ENCODE assay signal across 12 cellular contexts in the genomic region with DNA sequence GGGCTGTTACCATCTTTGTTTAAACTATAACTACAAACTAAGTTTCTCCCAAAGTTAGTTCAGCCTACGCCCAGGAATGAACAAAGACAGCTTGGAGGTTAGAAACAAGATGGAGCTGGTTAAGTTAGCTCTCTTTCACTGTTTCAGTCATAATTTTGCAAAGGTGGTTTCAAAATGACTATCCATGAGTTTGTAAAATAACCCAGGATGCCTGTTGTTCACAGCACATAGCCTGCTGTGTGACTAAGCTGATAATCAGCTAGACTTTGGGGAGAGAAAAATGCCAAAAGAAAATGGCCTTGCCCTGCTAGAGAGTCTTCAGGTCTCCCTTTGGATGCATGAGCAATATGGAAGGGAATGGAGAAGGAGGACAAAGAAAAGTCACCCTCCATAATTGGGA. TPM values are rescaled to one million over a fixed set of nuclear protein-coding genes. Genes with fewer than 3 reads are reported as not detected.
A peak's percentile ranks its signal among the peaks of the same experiment; 100 is the strongest.
DNase-seq lines count a peak whose midpoint lies in the region; ATAC-seq, FAIRE-seq and TF ChIP-seq lines count a peak whose summit lies in the region.
"Not testable (repeated sequence)": the region's sequence is repeated elsewhere in the genome, so short reads cannot be mapped to it uniquely, and the experiment has no call there.
"Had no signal": no experiment of that assay in that cellular context is flagged by ENCODE, and none has a peak within 500 bp of the region (broad histone marks: within the 10 kb centered on the region; RNA-seq: fewer than 3 reads in every experiment).

No MANE protein-coding gene starts in this region.

- H3K79me2 ChIP-seq in GM12878 (ENCODE audit: control insufficient read depth, insufficient read depth, low read length) = not testable (repeated sequence)

- FAIRE-seq in GM12878 (lab: Jason Lieb, UNC) = peak; percentile 79

- not testable (repeated sequence) for BruUV-seq in GM12878 (replicated peaks; lab: Mats Ljungman, UMichigan)

- intact Hi-C loops in GM12878 (cut with micrococcal nuclease; ENCODE audit: unreplicated experiment) = not testable (repeated sequence)

- not testable (repeated sequence) for H3K27me3 ChIP-seq in GM12878 (replicated peaks in 1 of 2; ENCODE audit: control insufficient read depth in 2 of 2, insufficient read depth in 2 of 2, low read length in 1 of 2)

- not testable (repeated sequence) for H3K4me1 ChIP-seq in GM12878 (ENCODE audit: control insufficient read depth, insufficient read depth, low read length)

- H3K36me3 ChIP-seq in GM12878 (ENCODE audit: control insufficient read depth in 2 of 2, insufficient read depth in 2 of 2, low read length in 1 of 2) = not testable (repeated sequence)

- TF ChIP-seq EP300 in GM12878 (IDR thresholded peaks at IDR 0.05; ENCODE audit: borderline replicate concordance in 1 of 2, control insufficient read depth in 1 of 2, low read depth in 2 of 2, low read length in 2 of 2) = not testable (repeated sequence)

- RAD21 ChIA-PET in GM12878 (lab: Charles Lee; ENCODE audit: unreplicated experiment) = not testable (repeated sequence)

- TF ChIP-seq POLR2A in GM12878 (IDR thresholded peaks at IDR 0.05; ENCODE audit: low read depth, low read length) = not testable (repeated sequence)

- H3K9me3 ChIP-seq in GM12878 (replicated peaks; ENCODE audit: control insufficient read depth, insufficient read depth, low read length) = not testable (repeated sequence)

- in situ Hi-C loops in GM12878 (cut with MboI) = loop anchor here (25.0 kb wide), 1 partner anchor 696 kb away; no protein-coding TSS in a partner anchor

- not testable (repeated sequence) for H3K27ac ChIP-seq in GM12878 (ENCODE audit: control insufficient read depth, insufficient read depth)

- 8% methylated on average over 1 of the region's 1 CpG for WGBS in GM12878 (ENCODE audit: insufficient coverage, insufficient replicate concordance, low lambda C conversion rate, missing lambda C conversion rate)

- CTCF ChIA-PET in GM12878 (lab: Yijun Ruan, JAX) = not testable (repeated sequence)

- not testable (repeated sequence) for H2AFZ ChIP-seq in GM12878 (ENCODE audit: control insufficient read depth, low read depth, low read length)

- not testable (repeated sequence) for TF ChIP-seq RAD21 in GM12878 (IDR thresholded peaks at IDR 0.05; ENCODE audit: insufficient read depth, low read depth, low read length)

- peak; percentile 19 for DNase-seq in EH (ENCODE audit: low read depth)
- DNase-seq in GM12878 (ENCODE audit: low read depth, low spot score) = not testable (repeated sequence)

- not testable (repeated sequence) for H3K9ac ChIP-seq in GM12878 (ENCODE audit: control insufficient read depth, insufficient read depth, low read length)

- H4K20me1 ChIP-seq in GM12878 (ENCODE audit: control insufficient read depth, insufficient read depth) = not testable (repeated sequence)

- H3K4me2 ChIP-seq in GM12878 (ENCODE audit: control insufficient read depth, insufficient read depth) = 0 out of 2 replicates have a peak overlapping the region, but pooled peaks have one; percentile 25

- SMC1A ChIA-PET in GM12878 (lab: Charles Lee; ENCODE audit: uncharacterized antibody, unreplicated experiment) = interaction anchor here (0.6 kb wide), 1 partner anchor 505 kb away, joined by 3 read pairs; no protein-coding TSS in a partner anchor

- H3K4me3 ChIP-seq in GM12878 = not testable (repeated sequence)

- not testable (repeated sequence) for TF ChIP-seq CTCF in GM12878 (IDR thresholded peaks at IDR 0.05 in 2 of 3, conservative IDR thresholded peaks at IDR 0.05 in 1 of 3; ENCODE audit: control insufficient read depth in 2 of 3, extremely low read depth in 1 of 3, insufficient read depth in 1 of 3, low read depth in 3 of 3, low read length in 3 of 3)

- POLR2A ChIA-PET in GM12878 (lab: Charles Lee) = not testable (repeated sequence)

- ATAC-seq in GM18868 (IDR thresholded peaks at IDR 0.05; ENCODE audit: unreplicated experiment) (peak; percentile 97), GM19463 (IDR thresholded peaks at IDR 0.05; ENCODE audit: unreplicated experiment) (peak; percentile 92), GM21737 (IDR thresholded peaks at IDR 0.05; ENCODE audit: unreplicated experiment) (peak; percentile 86), HG02884 (IDR thresholded peaks at IDR 0.05; ENCODE audit: unreplicated experiment) (peak; percentile 98), HG03159 (IDR thresholded peaks at IDR 0.05; ENCODE audit: unreplicated experiment) (peak; percentile 93), HG03571 (IDR thresholded peaks at IDR 0.05; ENCODE audit: unreplicated experiment) (peak; percentile 82), GM12878 (peak; percentile 93)

TF ChIP-seq in GM12878, 131 proteins besides CTCF, POLR2A, EP300 and RAD21:
- TF ChIP-seq JUND (IDR thresholded peaks at IDR 0.05; ENCODE audit: low read depth, low read length) = 0 out of 2 replicates have a peak, but pooled peaks have one; percentile 33
- 0 out of 4 replicates have a peak, but pooled peaks of 1 of the 2 experiments have one; percentile 20 for TF ChIP-seq IKZF2 (IDR thresholded peaks at IDR 0.05)
- peak; percentile 86 for TF ChIP-seq JUNB (IDR thresholded peaks at IDR 0.05)
- TF ChIP-seq IRF4 (IDR thresholded peaks at IDR 0.05; ENCODE audit: low read depth, low read length) = peak; percentile 78

RNA-seq across cellular contexts. Expression of gene SFTPA2, which starts 19.3 kb away (rescaled TPM):
- 0.29 and 0.52 TPM in 2 replicates for total RNA-seq in GM12878 (2013; cell fraction: nucleolus; rRNA removed)
- total RNA-seq in GM12878 (2014; rRNA removed) (not detected in 2 replicates), GM12878 (2014; rRNA removed; fragmentation: Illumina TruSeq; extraction: Trizol) (not detected in 2 replicates), GM12878 (2021) (3.4 and 4.2 TPM in 2 replicates)
- polyA plus RNA-seq in GM12878 (2011; ENCODE audit: low read depth) = not detected
- polyA plus RNA-seq in GM12878 (2011; rRNA removed) (0.03 TPM in 1 of 2 replicates, not detected in the other), GM12878 (2014; fragmentation: Illumina TruSeq; extraction: Trizol) (not detected in 2 replicates), GM12878 (2014; fragmentation: Nextera tagmentation; extraction: Ambion mirVana) (not detected), GM12878 (2014; rRNA removed) (not detected in 2 replicates), GM12878 (2016; fragmentation: Nextera tagmentation; extraction: Ambion mirVana) (not detected)
- not detected in 2 replicates for polyA plus RNA-seq in GM12878 (2011; cell fraction: cytosol; rRNA removed)
- polyA plus RNA-seq in GM12878 (2011; cell fraction: nucleus; rRNA removed) = not detected in 2 replicates
- 0.04 TPM in 1 of 2 replicates, not detected in the other for polyA plus RNA-seq in GM12878 (2012)
- polyA minus RNA-seq in GM12878 (2011; rRNA and poly(A)+ RNA removed) = not detected in 2 replicates
- polyA minus RNA-seq in GM12878 (2011; cell fraction: cytosol; rRNA and poly(A)+ RNA removed) = not detected in 2 replicates
- not detected in 2 replicates for polyA minus RNA-seq in GM12878 (2011; cell fraction: nucleus; rRNA and poly(A)+ RNA removed)
- total RNA-seq: fibroblast of villous mesenchyme, lower leg skin, pulmonary artery endothelial cell had no signal
- polyA plus RNA-seq: cardiac muscle cell had no signal

RNA-seq across cellular contexts. Expression of gene EIF5AL1, which starts 28.6 kb away (rescaled TPM):
- not detected in 2 replicates for total RNA-seq in GM12878 (2013; cell fraction: nucleolus; rRNA removed)
- total RNA-seq in GM12878 (2014; rRNA removed) (0.45 and 0.71 TPM in 2 replicates), GM12878 (2014; rRNA removed; fragmentation: Illumina TruSeq; extraction: Trizol) (0.09 and 0.22 TPM in 2 replicates), GM12878 (2021) (0.08 and 0.26 TPM in 2 replicates)
- 0.84 TPM for polyA plus RNA-seq in GM12878 (2011; ENCODE audit: low read depth)
- polyA plus RNA-seq in GM12878 (2011; rRNA removed) (1.2 and 1.3 TPM in 2 replicates), GM12878 (2014; fragmentation: Illumina TruSeq; extraction: Trizol) (1.7 and 3.3 TPM in 2 replicates), GM12878 (2014; fragmentation: Nextera tagmentation; extraction: Ambion mirVana) (under 1 TPM in 1 of 2 experiments, not detected in 1; 0.02 TPM), GM12878 (2014; rRNA removed) (0.29 and 0.46 TPM in 2 replicates), GM12878 (2016; fragmentation: Nextera tagmentation; extraction: Ambion mirVana) (1 to 10 TPM; 6.5 to 8.3 TPM)
- polyA plus RNA-seq in GM12878 (2011; cell fraction: cytosol; rRNA removed) = 0.85 and 2.0 TPM in 2 replicates
- 0.44 and 0.51 TPM in 2 replicates for polyA plus RNA-seq in GM12878 (2011; cell fraction: nucleus; rRNA removed)
- 1.1 and 1.2 TPM in 2 replicates for polyA plus RNA-seq in GM12878 (2012)
- polyA minus RNA-seq in GM12878 (2011; rRNA and poly(A)+ RNA removed) = 1.5 and 3.9 TPM in 2 replicates
- 0.21 and 0.40 TPM in 2 replicates for polyA minus RNA-seq in GM12878 (2011; cell fraction: cytosol; rRNA and poly(A)+ RNA removed)
- polyA minus RNA-seq in GM12878 (2011; cell fraction: nucleus; rRNA and poly(A)+ RNA removed) = 0.12 and 0.38 TPM in 2 replicates
